In genomic region chr5:127950707-127951356, GRCh38 we compare ENCODE assay signal across 22 cellular contexts.
DNase-seq lines count a peak whose midpoint lies in the region; ATAC-seq and TF ChIP-seq lines count a peak whose summit lies in the region.
"Had no signal": no experiment of that assay in that cellular context is flagged by ENCODE, and none has a peak within 500 bp of the region (broad histone marks: within the 10 kb centered on the region; RNA-seq: fewer than 3 reads in every experiment).

No MANE protein-coding gene starts in this region.

- 0 out of 2 replicates have a peak, but pooled peaks cover 3% of the 10 kb centered on the region for H3K9me3 ChIP-seq in Caco-2
- H3K9me3 ChIP-seq: esophagus squamous epithelium had no signal

- H3K27ac Mint-ChIP-seq in Caco-2 (ENCODE audit: unreplicated experiment) (no peak overlapping the region), T-cell (no peak overlapping the region)
- H3K27ac Mint-ChIP-seq: CD8-positive, alpha-beta T cell; immature natural killer cell; naive thymus-derived CD8-positive, alpha-beta T cell; stimulated activated effector memory CD8-positive, alpha-beta T cell treated with anti-CD3 and anti-CD28 coated beads, Interleukin-12 subunit alpha, Interleukin-12 subunit beta, amount 100 ng/mL, for 72 hours; type B pancreatic cell had no signal

- ATAC-seq in T-cell (replicated peaks in 1 of 4): no peak
- ATAC-seq: CD8-positive, alpha-beta T cell; naive thymus-derived CD8-positive, alpha-beta T cell; stimulated activated effector memory CD8-positive, alpha-beta T cell treated with anti-CD3 and anti-CD28 coated beads, Interleukin-12 subunit alpha, Interleukin-12 subunit beta, amount 100 ng/mL, for 72 hours had no signal

- no peaks in the 10 kb centered on the region for H3K36me3 Mint-ChIP-seq in Caco-2 (ENCODE audit: insufficient read depth, unreplicated experiment)
- H3K36me3 Mint-ChIP-seq in T-cell: peaks cover 34% of the 10 kb centered on the region
- H3K36me3 Mint-ChIP-seq: stimulated activated effector memory CD8-positive, alpha-beta T cell treated with anti-CD3 and anti-CD28 coated beads, Interleukin-12 subunit alpha, Interleukin-12 subunit beta, amount 100 ng/mL, for 72 hours; type B pancreatic cell had no signal

- TF ChIP-seq CTCF in fibroblast of the aortic adventitia (IDR thresholded peaks at IDR 0.05; ENCODE audit: insufficient read depth, low read length) (no peak), Caco-2 (IDR thresholded peaks at IDR 0.05; ENCODE audit: insufficient read depth in 1 of 2, low read depth in 1 of 2, low read length in 1 of 2, severe bottlenecking in 1 of 2, unreplicated experiment in 1 of 2) (no peak)

- H3K27me3 ChIP-seq in Caco-2 (replicated peaks; ENCODE audit: control insufficient read depth, insufficient read depth, low read length): no peaks in the 10 kb centered on the region
- H3K27me3 ChIP-seq: esophagus squamous epithelium had no signal

- no peaks in the 10 kb centered on the region for H3K36me3 ChIP-seq in Caco-2 (ENCODE audit: control insufficient read depth, insufficient read depth, low read length)
- H3K36me3 ChIP-seq: esophagus squamous epithelium had no signal

- no peaks in the 10 kb centered on the region for H3K9me3 Mint-ChIP-seq in Caco-2 (ENCODE audit: unreplicated experiment)
- no peaks in the 10 kb centered on the region for H3K9me3 Mint-ChIP-seq in T-cell
- H3K9me3 Mint-ChIP-seq: CD8-positive, alpha-beta T cell; naive thymus-derived CD8-positive, alpha-beta T cell; stimulated activated effector memory CD8-positive, alpha-beta T cell treated with anti-CD3 and anti-CD28 coated beads, Interleukin-12 subunit alpha, Interleukin-12 subunit beta, amount 100 ng/mL, for 72 hours; type B pancreatic cell had no signal

- peak; percentile 74 for DNase-seq in HT-29 (ENCODE audit: low spot score)
- DNase-seq in NOMO-1 treated with DMSO at 0.1 percent for 48 hours (lab: John Stamatoyannopoulos, UW; ENCODE audit: unreplicated experiment): peak; percentile 21
- DNase-seq in fibroblast of the aortic adventitia (ENCODE audit: low read depth): peak; percentile 58
- DNase-seq in skeletal muscle cell (ENCODE audit: low read depth): peak; percentile 74
- no peak for DNase-seq in Caco-2
- DNase-seq in A172 (ENCODE audit: low spot score): no peak
- no peak for DNase-seq in T-cell
- no peak for DNase-seq in NCI-H1092 (lab: John Stamatoyannopoulos, UW)
- DNase-seq: activated CD4-positive, alpha-beta T cell treated with anti-CD3 and anti-CD28 coated beads for 1 hour; caudate nucleus; CD8-positive, alpha-beta T cell; DND-41; esophagus squamous epithelium; head of caudate nucleus; immature natural killer cell; naive thymus-derived CD8-positive, alpha-beta T cell; NCI-H1694; NCI-H510A; stimulated activated CD4-positive, alpha-beta T cell treated with anti-CD3 and anti-CD28 coated beads, Interleukin-12 subunit alpha, Interleukin-12 subunit beta, amount 100 ng/mL, for 4 hours; T-helper 9 cell had no signal

- CTCF ChIA-PET in Caco-2 (lab: Charles Lee) (interaction anchor here (0.7 kb wide), 1 partner anchor 76 kb away, joined by 4 read pairs; no protein-coding TSS in a partner anchor), T-cell (lab: Charles Lee) (no interaction called here)

- no peak overlapping the region for H3K4me3 ChIP-seq in fibroblast of the aortic adventitia (ENCODE audit: low read depth, low read length)
- H3K4me3 ChIP-seq in skeletal muscle cell (ENCODE audit: low read depth, low read length): no peak overlapping the region
- no peak overlapping the region for H3K4me3 ChIP-seq in Caco-2 (ENCODE audit: low read depth, low read length)
- H3K4me3 ChIP-seq: esophagus squamous epithelium had no signal

- H3K4me3 Mint-ChIP-seq in Caco-2 (ENCODE audit: unreplicated experiment) (no peak overlapping the region), T-cell (no peak overlapping the region)
- H3K4me3 Mint-ChIP-seq: CD8-positive, alpha-beta T cell; immature natural killer cell; naive thymus-derived CD8-positive, alpha-beta T cell; stimulated activated effector memory CD8-positive, alpha-beta T cell treated with anti-CD3 and anti-CD28 coated beads, Interleukin-12 subunit alpha, Interleukin-12 subunit beta, amount 100 ng/mL, for 72 hours; type B pancreatic cell had no signal

- intact Hi-C loops in Caco-2 (cut with micrococcal nuclease; ENCODE audit: unreplicated experiment): loop anchor here (1.0 kb wide), 1 partner anchor 16 kb away; no protein-coding TSS in a partner anchor

- no peaks in the 10 kb centered on the region for H3K27me3 Mint-ChIP-seq in Caco-2 (ENCODE audit: insufficient read depth, unreplicated experiment)
- H3K27me3 Mint-ChIP-seq in T-cell: no peaks in the 10 kb centered on the region
- H3K27me3 Mint-ChIP-seq: naive thymus-derived CD8-positive, alpha-beta T cell; type B pancreatic cell had no signal

- no peaks in the 10 kb centered on the region for H3K4me1 ChIP-seq in Caco-2
- H3K4me1 ChIP-seq: esophagus squamous epithelium had no signal

- BruUV-seq in Caco-2 (replicated peaks; lab: Mats Ljungman, UMichigan): no TSS peak

- H3K4me1 Mint-ChIP-seq in Caco-2 (ENCODE audit: low read depth, unreplicated experiment) (peaks cover 6% of the 10 kb centered on the region), T-cell (no peaks in the 10 kb centered on the region)
- H3K4me1 Mint-ChIP-seq: immature natural killer cell; naive thymus-derived CD8-positive, alpha-beta T cell; stimulated activated effector memory CD8-positive, alpha-beta T cell treated with anti-CD3 and anti-CD28 coated beads, Interleukin-12 subunit alpha, Interleukin-12 subunit beta, amount 100 ng/mL, for 72 hours had no signal

- POLR2A ChIA-PET in Caco-2 (lab: Charles Lee) (no interaction called here), T-cell (lab: Charles Lee) (interaction anchor here in 1 of 2 donors (0.6 kb wide), 1 partner anchor 11 kb away, joined by 4 read pairs; no protein-coding TSS in a partner anchor)

Comparison
In these comparisons a context has a peak if more than half of its experiments do, and no peak if none do; other contexts are left out.
1. DNase-seq: peak in HT-29 (single experiment), NOMO-1 treated with DMSO at 0.1 percent for 48 hours (single experiment), fibroblast of the aortic adventitia (single experiment) and skeletal muscle cell (single experiment); none in Caco-2 (0 of 2), A172 (single experiment), T-cell (0 of 34) and NCI-H1092 (single experiment).